In genomic region chr10:128209862-128210214, GRCh38 we compare ENCODE assay signal across 8 cellular contexts.
DNase-seq lines count a peak whose midpoint lies in the region; FAIRE-seq and TF ChIP-seq lines count a peak whose summit lies in the region.

No MANE protein-coding gene starts in this region.

- intact Hi-C loops in activated CD4-positive, alpha-beta T cell treated with anti-CD3 and anti-CD28 coated beads, Interleukin-2, amount 10 ng/mL, durations not matched to agents 24 days and 14 days (cut with micrococcal nuclease) = loop anchor here (1.0 to 5.0 kb wide), 2 partner anchors 29 to 1917 kb away; no protein-coding TSS in a partner anchor
- intact Hi-C loops in activated T-helper 1 cell treated with anti-CD3 and anti-CD28 coated beads, Interleukin-12 subunit alpha, Interleukin-12 subunit beta, Interleukin-2, Interleukin-4 antibody, amounts not matched to agents 30 ng/mL and 10 ng/mL and 1 ng/mL, durations not matched to agents 14 hours and 24 hours and 36 hours (cut with micrococcal nuclease) = loop anchor here (1.0 kb wide), 2 partner anchors 22 to 84 kb away; partner anchors contain the start of gene MKI67

- H3K4me2 ChIP-seq in keratinocyte (ENCODE audit: control insufficient read depth, extremely low read depth, insufficient read depth, low read depth, low read length) = peak overlapping the region; percentile 10

- TF ChIP-seq CTCF in keratinocyte (optimal IDR thresholded peaks at IDR 0.05 in 1 of 3, IDR thresholded peaks at IDR 0.05 in 1 of 3, conservative IDR thresholded peaks at IDR 0.05 in 1 of 3; ENCODE audit: extremely low read depth in 1 of 3, insufficient read depth in 2 of 3, low read length in 3 of 3) = no peak

- H3K4me1 Mint-ChIP-seq in activated CD4-positive, alpha-beta T cell treated with anti-CD3 and anti-CD28 coated beads, Interleukin-2, amount 10 ng/mL, durations not matched to agents 24 days and 14 days = peaks cover 9% of the 10 kb centered on the region
- H3K4me1 Mint-ChIP-seq in activated T-helper 1 cell treated with anti-CD3 and anti-CD28 coated beads, Interleukin-12 subunit alpha, Interleukin-12 subunit beta, Interleukin-2, Interleukin-4 antibody, amounts not matched to agents 30 ng/mL and 10 ng/mL and 1 ng/mL, durations not matched to agents 14 hours and 24 hours and 36 hours (ENCODE audit: low read depth) = peaks cover 11% of the 10 kb centered on the region
- H3K4me1 Mint-ChIP-seq in stimulated activated naive CD8-positive, alpha-beta T cell treated with anti-CD3 and anti-CD28 coated beads, Interleukin-15, Interleukin-2, amounts not matched to agents 100 ng/mL and 50 ng/mL, for 24 hours (ENCODE audit: low read depth) = peaks cover 9% of the 10 kb centered on the region

- peaks cover 2% of the 10 kb centered on the region for H3K36me3 Mint-ChIP-seq in activated CD4-positive, alpha-beta T cell treated with anti-CD3 and anti-CD28 coated beads, Interleukin-2, amount 10 ng/mL, durations not matched to agents 24 days and 14 days (ENCODE audit: low read depth)
- peaks cover 2% of the 10 kb centered on the region for H3K36me3 Mint-ChIP-seq in activated T-helper 1 cell treated with anti-CD3 and anti-CD28 coated beads, Interleukin-12 subunit alpha, Interleukin-12 subunit beta, Interleukin-2, Interleukin-4 antibody, amounts not matched to agents 30 ng/mL and 10 ng/mL and 1 ng/mL, durations not matched to agents 14 hours and 24 hours and 36 hours (ENCODE audit: low read depth)
- H3K36me3 Mint-ChIP-seq in stimulated activated naive CD8-positive, alpha-beta T cell treated with anti-CD3 and anti-CD28 coated beads, Interleukin-15, Interleukin-2, amounts not matched to agents 100 ng/mL and 50 ng/mL, for 24 hours (ENCODE audit: low read depth) = no peaks in the 10 kb centered on the region

- TF ChIP-seq POLR2A in GM12892 (IDR thresholded peaks at IDR 0.05; ENCODE audit: low read depth, low read length) = no peak

- DNase-seq in activated CD4-positive, alpha-beta T cell treated with anti-CD3 and anti-CD28 coated beads, Interleukin-2, amount 10 ng/mL, durations not matched to agents 24 days and 14 days = no peak
- no peak for DNase-seq in activated CD4-positive, alpha-beta T cell treated with anti-CD3 and anti-CD28 coated beads, Interleukin-2, amount 50 U/mL, for 4 hours
- DNase-seq in activated T-helper 1 cell treated with anti-CD3 and anti-CD28 coated beads, Interleukin-12 subunit alpha, Interleukin-12 subunit beta, Interleukin-2, Interleukin-4 antibody, amounts not matched to agents 30 ng/mL and 10 ng/mL and 1 ng/mL, durations not matched to agents 14 hours and 24 hours and 36 hours (ENCODE audit: low spot score) = no peak
- no peak for DNase-seq in keratinocyte (ENCODE audit: low read depth, low spot score)
- DNase-seq in NCI-H510A (lab: John Stamatoyannopoulos, UW) = no peak
- no peak for DNase-seq in GM12892 (ENCODE audit: insufficient read length)
- DNase-seq in NCI-H82 treated with DMSO at 0.1 percent for 48 hours (lab: John Stamatoyannopoulos, UW; ENCODE audit: unreplicated experiment) = no peak

- no peaks in the 10 kb centered on the region for H3K9me3 Mint-ChIP-seq in activated CD4-positive, alpha-beta T cell treated with anti-CD3 and anti-CD28 coated beads, Interleukin-2, amount 10 ng/mL, durations not matched to agents 24 days and 14 days
- no peaks in the 10 kb centered on the region for H3K9me3 Mint-ChIP-seq in activated T-helper 1 cell treated with anti-CD3 and anti-CD28 coated beads, Interleukin-12 subunit alpha, Interleukin-12 subunit beta, Interleukin-2, Interleukin-4 antibody, amounts not matched to agents 30 ng/mL and 10 ng/mL and 1 ng/mL, durations not matched to agents 14 hours and 24 hours and 36 hours
- no peaks in the 10 kb centered on the region for H3K9me3 Mint-ChIP-seq in stimulated activated naive CD8-positive, alpha-beta T cell treated with anti-CD3 and anti-CD28 coated beads, Interleukin-15, Interleukin-2, amounts not matched to agents 100 ng/mL and 50 ng/mL, for 24 hours

- no peaks in the 10 kb centered on the region for H3K27me3 ChIP-seq in keratinocyte (ENCODE audit: control insufficient read depth, extremely low read depth, insufficient read depth, low read length)

- H2AFZ ChIP-seq in keratinocyte (ENCODE audit: control insufficient read depth, low read length) = peak overlapping the region; percentile 20

- no peaks in the 10 kb centered on the region for H3K4me1 ChIP-seq in keratinocyte (ENCODE audit: control insufficient read depth, extremely low read depth, insufficient read depth, low read length)

- dilution Hi-C loops in keratinocyte (cut with MboI; ENCODE audit: extremely low pct_ligation_motif_present, low sequenced_read_pairs) = no loop called here

- peak overlapping the region; percentile 74 for H3K27ac Mint-ChIP-seq in activated CD4-positive, alpha-beta T cell treated with anti-CD3 and anti-CD28 coated beads, Interleukin-2, amount 10 ng/mL, durations not matched to agents 24 days and 14 days
- peak overlapping the region; percentile 66 for H3K27ac Mint-ChIP-seq in activated T-helper 1 cell treated with anti-CD3 and anti-CD28 coated beads, Interleukin-12 subunit alpha, Interleukin-12 subunit beta, Interleukin-2, Interleukin-4 antibody, amounts not matched to agents 30 ng/mL and 10 ng/mL and 1 ng/mL, durations not matched to agents 14 hours and 24 hours and 36 hours
- H3K27ac Mint-ChIP-seq in stimulated activated naive CD8-positive, alpha-beta T cell treated with anti-CD3 and anti-CD28 coated beads, Interleukin-15, Interleukin-2, amounts not matched to agents 100 ng/mL and 50 ng/mL, for 24 hours = no peak overlapping the region

- no peak overlapping the region for H3K27ac ChIP-seq in keratinocyte (ENCODE audit: control insufficient read depth, insufficient read depth, low read length)

- H3K9ac ChIP-seq in keratinocyte (ENCODE audit: control insufficient read depth, extremely low read depth, insufficient read depth, low read length) = no peak overlapping the region

- H3K9me3 ChIP-seq in keratinocyte (ENCODE audit: control insufficient read depth, low read depth, low read length) = no peaks in the 10 kb centered on the region

- peak overlapping the region in 1 of 3 experiments; percentile 59 for H3K4me3 ChIP-seq in keratinocyte (ENCODE audit: control insufficient read depth in 2 of 3, extremely low read depth in 1 of 3, insufficient read depth in 2 of 3, low read depth in 1 of 3, low read length in 3 of 3)

- no peaks in the 10 kb centered on the region for H4K20me1 ChIP-seq in keratinocyte (ENCODE audit: control insufficient read depth, extremely low read depth, insufficient read depth, low read length)

- no peaks in the 10 kb centered on the region for H3K9me1 ChIP-seq in keratinocyte (ENCODE audit: control insufficient read depth, extremely low read depth, insufficient read depth, low read length)

- H3K4me3 Mint-ChIP-seq in activated CD4-positive, alpha-beta T cell treated with anti-CD3 and anti-CD28 coated beads, Interleukin-2, amount 10 ng/mL, durations not matched to agents 24 days and 14 days = peak overlapping the region; percentile 81
- peak overlapping the region; percentile 82 for H3K4me3 Mint-ChIP-seq in activated T-helper 1 cell treated with anti-CD3 and anti-CD28 coated beads, Interleukin-12 subunit alpha, Interleukin-12 subunit beta, Interleukin-2, Interleukin-4 antibody, amounts not matched to agents 30 ng/mL and 10 ng/mL and 1 ng/mL, durations not matched to agents 14 hours and 24 hours and 36 hours
- peak overlapping the region; percentile 62 for H3K4me3 Mint-ChIP-seq in stimulated activated naive CD8-positive, alpha-beta T cell treated with anti-CD3 and anti-CD28 coated beads, Interleukin-15, Interleukin-2, amounts not matched to agents 100 ng/mL and 50 ng/mL, for 24 hours

- no peaks in the 10 kb centered on the region for H3K79me2 ChIP-seq in keratinocyte (ENCODE audit: control insufficient read depth, insufficient read depth, low read length)

- H3K36me3 ChIP-seq in keratinocyte (ENCODE audit: control insufficient read depth in 2 of 2, extremely low read depth in 1 of 2, insufficient read depth in 2 of 2, low read length in 2 of 2) = no peaks in the 10 kb centered on the region

- FAIRE-seq in keratinocyte (lab: Jason Lieb, UNC) (no peak), GM12892 (lab: Jason Lieb, UNC) (no peak)

- peaks cover 16% of the 10 kb centered on the region for H3K27me3 Mint-ChIP-seq in activated CD4-positive, alpha-beta T cell treated with anti-CD3 and anti-CD28 coated beads, Interleukin-2, amount 10 ng/mL, durations not matched to agents 24 days and 14 days
- H3K27me3 Mint-ChIP-seq in activated T-helper 1 cell treated with anti-CD3 and anti-CD28 coated beads, Interleukin-12 subunit alpha, Interleukin-12 subunit beta, Interleukin-2, Interleukin-4 antibody, amounts not matched to agents 30 ng/mL and 10 ng/mL and 1 ng/mL, durations not matched to agents 14 hours and 24 hours and 36 hours (ENCODE audit: insufficient read depth) = peaks cover 13% of the 10 kb centered on the region
- H3K27me3 Mint-ChIP-seq in stimulated activated naive CD8-positive, alpha-beta T cell treated with anti-CD3 and anti-CD28 coated beads, Interleukin-15, Interleukin-2, amounts not matched to agents 100 ng/mL and 50 ng/mL, for 24 hours = peaks cover 5% of the 10 kb centered on the region
